In genomic region chr7:47327698-47328391, GRCh38 we compare ENCODE assay signal across 8 cellular contexts.
DNase-seq lines count a peak whose midpoint lies in the region; ATAC-seq, FAIRE-seq and TF ChIP-seq lines count a peak whose summit lies in the region.

No MANE protein-coding gene starts in this region.

- no peaks in the 10 kb centered on the region for H3K36me3 ChIP-seq in CD4-positive, alpha-beta memory T cell (ENCODE audit: insufficient read depth, low read length)

- ATAC-seq in HG03159 (IDR thresholded peaks at IDR 0.05; ENCODE audit: unreplicated experiment): no peak
- no peak for ATAC-seq in activated T-cell treated with anti-CD3 and anti-CD28 coated beads, Interleukin-2, amount 50 U/mL, for 4 hours

- no peaks in the 10 kb centered on the region for H3K4me1 ChIP-seq in CD4-positive, alpha-beta memory T cell (ENCODE audit: insufficient read depth, low read length)

- H3K27me3 Mint-ChIP-seq in CD4-positive, alpha-beta memory T cell: no peaks in the 10 kb centered on the region
- no peaks in the 10 kb centered on the region for H3K27me3 Mint-ChIP-seq in activated T-cell treated with anti-CD3 and anti-CD28 coated beads, Interleukin-2, amount 50 U/mL, for 4 hours (ENCODE audit: low read depth)
- H3K27me3 Mint-ChIP-seq in immature natural killer cell (ENCODE audit: low read depth in 3 of 3): peaks cover 0 to 2% (median 0%) of the 10 kb centered on the region in 3 donors

- TF ChIP-seq CTCF in cardiac fibroblast (IDR thresholded peaks at IDR 0.05; ENCODE audit: low read depth, low read length): no peak

- intact Hi-C loops in CD4-positive, alpha-beta memory T cell (cut with micrococcal nuclease): no loop called here

- no peak overlapping the region for H3K4me3 Mint-ChIP-seq in CD4-positive, alpha-beta memory T cell
- H3K4me3 Mint-ChIP-seq in activated T-cell treated with anti-CD3 and anti-CD28 coated beads, Interleukin-2, amount 50 U/mL, for 4 hours: no peak overlapping the region
- no peak overlapping the region for H3K4me3 Mint-ChIP-seq in immature natural killer cell

- no peak overlapping the region for H3K27ac Mint-ChIP-seq in CD4-positive, alpha-beta memory T cell
- no peak overlapping the region for H3K27ac Mint-ChIP-seq in immature natural killer cell

- DNase-seq in HTR-8/SVneo (ENCODE audit: insufficient read length, low spot score): peak; percentile 59
- peak; percentile 81 to 90 for DNase-seq in cardiac fibroblast (ENCODE audit: low read depth in 2 of 2)
- DNase-seq in islet precursor cell: peak; percentile 98
- no peak for DNase-seq in CD4-positive, alpha-beta memory T cell
- DNase-seq in activated T-cell treated with anti-CD3 and anti-CD28 coated beads, Interleukin-2, amount 50 U/mL, for 4 hours: no peak
- no peak for DNase-seq in immature natural killer cell

- H3K27ac ChIP-seq in skin epidermis: peak overlapping the region in 20 of 21 experiments; percentile 2 to 87 (median 70)
- H3K27ac ChIP-seq in CD4-positive, alpha-beta memory T cell (ENCODE audit: low read depth, low read length): no peak overlapping the region

- peak; percentile 44 for FAIRE-seq in HTR-8/SVneo (lab: Jason Lieb, UNC)

- H3K9me3 ChIP-seq in CD4-positive, alpha-beta memory T cell (ENCODE audit: control insufficient read depth in 1 of 2, low read length in 2 of 2): no peaks in the 10 kb centered on the region

- no peaks in the 10 kb centered on the region for H3K36me3 Mint-ChIP-seq in CD4-positive, alpha-beta memory T cell
- no peaks in the 10 kb centered on the region for H3K36me3 Mint-ChIP-seq in activated T-cell treated with anti-CD3 and anti-CD28 coated beads, Interleukin-2, amount 50 U/mL, for 4 hours (ENCODE audit: insufficient read depth)
- no peaks in the 10 kb centered on the region for H3K36me3 Mint-ChIP-seq in immature natural killer cell

- no peaks in the 10 kb centered on the region for H3K4me1 Mint-ChIP-seq in CD4-positive, alpha-beta memory T cell
- H3K4me1 Mint-ChIP-seq in activated T-cell treated with anti-CD3 and anti-CD28 coated beads, Interleukin-2, amount 50 U/mL, for 4 hours (ENCODE audit: low read depth): no peaks in the 10 kb centered on the region
- H3K4me1 Mint-ChIP-seq in immature natural killer cell: no peaks in the 10 kb centered on the region

- H3K4me3 ChIP-seq in cardiac fibroblast (replicated peaks in 1 of 2; ENCODE audit: low read depth in 2 of 2, low read length in 2 of 2) (peak overlapping the region; percentile 15 to 57), skin epidermis (peak overlapping the region in 2 of 7 experiments; percentile 7 to 8)
- H3K4me3 ChIP-seq in CD4-positive, alpha-beta memory T cell (ENCODE audit: low read length in 2 of 2): no peak overlapping the region

- POLR2A ChIA-PET in CD4-positive, alpha-beta memory T cell (lab: Charles Lee; ENCODE audit: partially characterized antibody): no interaction called here

- CTCF ChIA-PET in CD4-positive, alpha-beta memory T cell (lab: Charles Lee; ENCODE audit: partially characterized antibody): no interaction called here

- peaks cover 0 to 6% (median 0%) of the 10 kb centered on the region in 8 donors for H3K9me3 Mint-ChIP-seq in CD4-positive, alpha-beta memory T cell
- no peaks in the 10 kb centered on the region for H3K9me3 Mint-ChIP-seq in activated T-cell treated with anti-CD3 and anti-CD28 coated beads, Interleukin-2, amount 50 U/mL, for 4 hours
- peaks cover 0 to 2% (median 0%) of the 10 kb centered on the region in 6 donors for H3K9me3 Mint-ChIP-seq in immature natural killer cell

- H3K27me3 ChIP-seq in CD4-positive, alpha-beta memory T cell (ENCODE audit: insufficient read depth, low read length): no peaks in the 10 kb centered on the region

Comparison
In these comparisons a context has a peak if more than half of its experiments do, and no peak if none do; other contexts are left out.
1. DNase-seq: peak in HTR-8/SVneo (single experiment), cardiac fibroblast (2 of 2) and islet precursor cell (single experiment); none in CD4-positive, alpha-beta memory T cell (0 of 5), activated T-cell treated with anti-CD3 and anti-CD28 coated beads, Interleukin-2, amount 50 U/mL, for 4 hours (single experiment) and immature natural killer cell (0 of 3).
2. H3K4me3 ChIP-seq: peak in cardiac fibroblast (2 of 2); none in CD4-positive, alpha-beta memory T cell (0 of 2).